10 cellular contexts compared by ENCODE assay signal in genomic region chr9:71446081-71446480, GRCh38.
DNase-seq lines count a peak whose midpoint lies in the region; ATAC-seq and TF ChIP-seq lines count a peak whose summit lies in the region.
"Had no signal": no experiment of that assay in that cellular context is flagged by ENCODE, and none has a peak within 500 bp of the region (broad histone marks: within the 10 kb centered on the region; RNA-seq: fewer than 3 reads in every experiment).

No MANE protein-coding gene starts in this region.

- ATAC-seq in HG03280 (IDR thresholded peaks at IDR 0.05; ENCODE audit: unreplicated experiment), result no peak

- H3K36me3 ChIP-seq in MM.1S (replicated peaks; ENCODE audit: insufficient read depth, low read length), result no peaks in the 10 kb centered on the region
- no peaks in the 10 kb centered on the region for H3K36me3 ChIP-seq in duodenal mucosa (ENCODE audit: control insufficient read depth in 1 of 2, insufficient read depth in 2 of 2, low read length in 2 of 2)

- H3K9me2 ChIP-seq in MM.1S (replicated peaks; ENCODE audit: insufficient read depth, low read length), result no peaks in the 10 kb centered on the region

- H3F3A ChIP-seq in MM.1S (ENCODE audit: insufficient read depth, low read length), result no peaks in the 10 kb centered on the region

- H3K27me3 Mint-ChIP-seq in nephron (ENCODE audit: low read depth), result peaks cover 61% of the 10 kb centered on the region

- H3K4me2 ChIP-seq in MM.1S (ENCODE audit: low read depth, low read length), result 0 out of 2 replicates have a peak overlapping the region, but pooled peaks have one; percentile 84

- TF ChIP-seq CTCF in MM.1S (IDR thresholded peaks at IDR 0.05; ENCODE audit: low read length) (no peak), nephron (IDR thresholded peaks at IDR 0.05; ENCODE audit: unreplicated experiment in 3 of 3) (no peak), GM10248 (IDR thresholded peaks at IDR 0.05; ENCODE audit: control extremely low read depth, extremely low read depth, low read depth, missing control alignments) (no peak)

- H2AFZ ChIP-seq in MM.1S (ENCODE audit: low read length), result no peak overlapping the region

- H3K27ac Mint-ChIP-seq in nephron, result no peak overlapping the region

- H3K36me3 Mint-ChIP-seq in nephron (ENCODE audit: low read depth), result no peaks in the 10 kb centered on the region

- DNase-seq in COR-L47 (lab: John Stamatoyannopoulos, UW), result peak; percentile 39
- no peak for DNase-seq in MM.1S
- no peak for DNase-seq in SW480 (ENCODE audit: low spot score)
- DNase-seq in globus pallidus (ENCODE audit: low spot score), result no peak
- DNase-seq in GM10248 (ENCODE audit: extremely low spot score), result no peak
- DNase-seq: activated naive CD4-positive, alpha-beta T cell; stimulated activated naive CD4-positive, alpha-beta T cell had no signal

- peaks cover 5% of the 10 kb centered on the region for H3K4me1 Mint-ChIP-seq in nephron

- no peaks in the 10 kb centered on the region for H3K9me3 ChIP-seq in MM.1S (replicated peaks; ENCODE audit: insufficient read depth, low read length)
- no peaks in the 10 kb centered on the region for H3K9me3 ChIP-seq in duodenal mucosa (ENCODE audit: control insufficient read depth in 1 of 2, low read length in 2 of 2)

- POLR2A ChIA-PET in GM10248 (lab: Yijun Ruan, JAX), result no interaction called here

- H3K27me3 ChIP-seq in MM.1S (replicated peaks; ENCODE audit: insufficient read depth, low read length) (no peaks in the 10 kb centered on the region), duodenal mucosa (ENCODE audit: control insufficient read depth in 1 of 2, insufficient read depth in 2 of 2, low read length in 2 of 2) (peaks cover 17 to 25% of the 10 kb centered on the region in 2 donors)

- no peaks in the 10 kb centered on the region for H3K9me3 Mint-ChIP-seq in nephron

- H3K4me1 ChIP-seq in MM.1S (ENCODE audit: low read length) (no peaks in the 10 kb centered on the region), duodenal mucosa (ENCODE audit: control insufficient read depth in 1 of 2, insufficient read depth in 2 of 2, low read length in 2 of 2) (peaks cover 0 to 2% of the 10 kb centered on the region in 2 donors)

- H3K4me3 Mint-ChIP-seq in nephron, result peak overlapping the region; percentile 69 to 77 (median 75)

- CTCF ChIA-PET in GM10248 (lab: Yijun Ruan, JAX), result no interaction called here

- H3K9ac ChIP-seq in MM.1S (ENCODE audit: low read length) (no peak overlapping the region), duodenal mucosa (ENCODE audit: low read depth in 1 of 2, low read length in 2 of 2) (no peak overlapping the region)

- H3K27ac ChIP-seq in MM.1S (ENCODE audit: low read length) (no peak overlapping the region), duodenal mucosa (ENCODE audit: low read depth, low read length) (no peak overlapping the region)

- H3K4me3 ChIP-seq in MM.1S (ENCODE audit: low read length) (no peak overlapping the region), duodenal mucosa (ENCODE audit: low read depth in 1 of 2, low read length in 2 of 2) (peak overlapping the region; percentile 47 to 56)

- no peaks in the 10 kb centered on the region for H3K79me2 ChIP-seq in MM.1S (ENCODE audit: low read length)

- H4K20me1 ChIP-seq in MM.1S (ENCODE audit: insufficient read depth, low read length), result no peaks in the 10 kb centered on the region
